2 cellular contexts compared by ENCODE assay signal in genomic region chr14:77849711-77850110, GRCh38.
TF ChIP-seq lines count a peak whose summit lies in the region.

No MANE protein-coding gene starts in this region.

TF ChIP-seq in HCT116, 20 proteins besides CTCF, POLR2A, EP300 and RAD21 (continued from another document):
- no peak for TF ChIP-seq ZBTB33 (IDR thresholded peaks at IDR 0.05; ENCODE audit: extremely low read depth, insufficient replicate concordance, low read length)
- no peak for TF ChIP-seq TCF7L2 (IDR thresholded peaks at IDR 0.05; ENCODE audit: borderline replicate concordance, extremely low read depth, insufficient read depth, insufficient read length)
- TF ChIP-seq FOSL1 (IDR thresholded peaks at IDR 0.05; ENCODE audit: low read depth): peak; percentile 47; the same call in 1 of the 2 replicates

TF ChIP-seq in SK-N-SH treated with all-trans-retinoic acid at 6 μM for 48 hours, 23 proteins besides CTCF, POLR2A, EP300 and RAD21 (continued from another document):
- TF ChIP-seq, protein P1, sequence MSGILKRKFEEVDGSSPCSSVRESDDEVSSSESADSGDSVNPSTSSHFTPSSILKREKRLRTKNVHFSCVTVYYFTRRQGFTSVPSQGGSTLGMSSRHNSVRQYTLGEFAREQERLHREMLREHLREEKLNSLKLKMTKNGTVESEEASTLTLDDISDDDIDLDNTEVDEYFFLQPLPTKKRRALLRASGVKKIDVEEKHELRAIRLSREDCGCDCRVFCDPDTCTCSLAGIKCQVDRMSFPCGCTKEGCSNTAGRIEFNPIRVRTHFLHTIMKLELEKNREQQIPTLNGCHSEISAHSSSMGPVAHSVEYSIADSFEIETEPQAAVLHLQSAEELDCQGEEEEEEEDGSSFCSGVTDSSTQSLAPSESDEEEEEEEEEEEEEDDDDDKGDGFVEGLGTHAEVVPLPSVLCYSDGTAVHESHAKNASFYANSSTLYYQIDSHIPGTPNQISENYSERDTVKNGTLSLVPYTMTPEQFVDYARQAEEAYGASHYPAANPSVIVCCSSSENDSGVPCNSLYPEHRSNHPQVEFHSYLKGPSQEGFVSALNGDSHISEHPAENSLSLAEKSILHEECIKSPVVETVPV (CRISPR knock-in tag; IDR thresholded peaks at IDR 0.05): no peak
- TF ChIP-seq ZFP30 (CRISPR knock-in tag; IDR thresholded peaks at IDR 0.05): no peak
- no peak for TF ChIP-seq ZNF565 (CRISPR knock-in tag; conservative IDR thresholded peaks at IDR 0.05; ENCODE audit: low read depth)
- no peak for TF ChIP-seq ISL1 (CRISPR knock-in tag; IDR thresholded peaks at IDR 0.05)
- TF ChIP-seq ESRRG (CRISPR knock-in tag; IDR thresholded peaks at IDR 0.05): no peak
- no peak for TF ChIP-seq BACH2 (CRISPR knock-in tag; IDR thresholded peaks at IDR 0.05; ENCODE audit: borderline replicate concordance)
- no peak for TF ChIP-seq CSDC2 (CRISPR knock-in tag; IDR thresholded peaks at IDR 0.05)
- TF ChIP-seq POU6F1 (CRISPR knock-in tag; IDR thresholded peaks at IDR 0.05; ENCODE audit: borderline replicate concordance, low read depth): no peak
- TF ChIP-seq ZC3H10 (CRISPR knock-in tag; IDR thresholded peaks at IDR 0.05): no peak
- TF ChIP-seq, protein P2, sequence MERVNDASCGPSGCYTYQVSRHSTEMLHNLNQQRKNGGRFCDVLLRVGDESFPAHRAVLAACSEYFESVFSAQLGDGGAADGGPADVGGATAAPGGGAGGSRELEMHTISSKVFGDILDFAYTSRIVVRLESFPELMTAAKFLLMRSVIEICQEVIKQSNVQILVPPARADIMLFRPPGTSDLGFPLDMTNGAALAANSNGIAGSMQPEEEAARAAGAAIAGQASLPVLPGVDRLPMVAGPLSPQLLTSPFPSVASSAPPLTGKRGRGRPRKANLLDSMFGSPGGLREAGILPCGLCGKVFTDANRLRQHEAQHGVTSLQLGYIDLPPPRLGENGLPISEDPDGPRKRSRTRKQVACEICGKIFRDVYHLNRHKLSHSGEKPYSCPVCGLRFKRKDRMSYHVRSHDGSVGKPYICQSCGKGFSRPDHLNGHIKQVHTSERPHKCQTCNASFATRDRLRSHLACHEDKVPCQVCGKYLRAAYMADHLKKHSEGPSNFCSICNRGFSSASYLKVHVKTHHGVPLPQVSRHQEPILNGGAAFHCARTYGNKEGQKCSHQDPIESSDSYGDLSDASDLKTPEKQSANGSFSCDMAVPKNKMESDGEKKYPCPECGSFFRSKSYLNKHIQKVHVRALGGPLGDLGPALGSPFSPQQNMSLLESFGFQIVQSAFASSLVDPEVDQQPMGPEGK (CRISPR knock-in tag; IDR thresholded peaks at IDR 0.05; ENCODE audit: borderline replicate concordance): no peak
- TF ChIP-seq ZFP3 (CRISPR knock-in tag; IDR thresholded peaks at IDR 0.05): no peak
- no peak for TF ChIP-seq TOX (CRISPR knock-in tag; IDR thresholded peaks at IDR 0.05; ENCODE audit: borderline replicate concordance)
- no peak for TF ChIP-seq ARNTL (CRISPR knock-in tag; IDR thresholded peaks at IDR 0.05; ENCODE audit: borderline replicate concordance, low read depth)
- no peak for TF ChIP-seq ZNF8 (CRISPR knock-in tag; IDR thresholded peaks at IDR 0.05)
- no peak for TF ChIP-seq ZNF70 (CRISPR knock-in tag; IDR thresholded peaks at IDR 0.05)
- TF ChIP-seq GLIS3 (CRISPR knock-in tag; IDR thresholded peaks at IDR 0.05): no peak
